16 cellular contexts compared by ENCODE assay signal in the genomic region with DNA sequence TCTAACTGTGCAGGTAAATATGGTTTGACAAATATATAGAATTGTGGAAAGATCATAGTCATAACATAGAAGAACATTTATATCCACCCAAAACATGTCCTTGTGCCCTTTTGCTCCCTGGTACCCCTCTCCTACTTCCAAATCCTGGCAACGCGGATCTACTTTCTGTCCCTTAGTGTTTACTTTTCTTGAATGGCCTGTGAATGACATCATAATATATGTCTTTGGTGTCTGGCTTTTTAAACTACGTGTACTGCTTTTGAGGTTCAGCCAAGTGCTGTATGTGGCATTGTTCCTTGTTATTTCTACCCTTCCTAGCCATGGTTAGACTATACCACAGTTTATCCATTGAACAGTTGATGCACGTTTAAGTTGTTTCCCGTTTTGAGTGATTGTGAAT.
"Had no signal": no experiment of that assay in that cellular context is flagged by ENCODE, and none has a peak within 500 bp of the region (broad histone marks: within the 10 kb centered on the region; RNA-seq: fewer than 3 reads in every experiment).

No MANE protein-coding gene starts in this region.

- H3K36me3 ChIP-seq: adrenal gland, uterus had no signal

- H3K27me3 ChIP-seq: adrenal gland, left lung, tibial artery, uterus had no signal

- H3K4me1 ChIP-seq: tibial artery, uterus had no signal

- H3K4me3 ChIP-seq: adrenal gland, left lung, skin epidermis, tibial artery, uterus had no signal

- H3K9me3 Mint-ChIP-seq: activated naive CD4-positive, alpha-beta T cell treated with anti-CD3 and anti-CD28 coated beads for 36 hours; natural killer cell had no signal

- DNase-seq: activated CD4-positive, alpha-beta T cell treated with anti-CD3 and anti-CD28 coated beads, Interleukin-2, amount 50 U/mL, for 1 hour; activated CD4-positive, CD25-positive, alpha-beta regulatory T cell; activated CD8-positive, alpha-beta memory T cell treated with anti-CD3 and anti-CD28 coated beads for 24 hours; activated naive CD4-positive, alpha-beta T cell treated with anti-CD3 and anti-CD28 coated beads for 36 hours; adrenal gland; islet precursor cell; left lung; natural killer cell; nucleus accumbens; posterior cingulate gyrus; stimulated activated CD4-positive, alpha-beta T cell treated with anti-CD3 and anti-CD28 coated beads, Interleukin-15, amount 100 ng/mL, for 24 hours; stimulated activated CD4-positive, alpha-beta T cell treated with anti-CD3 and anti-CD28 coated beads, Interleukin-4, amount 100 ng/mL, for 24 hours; stimulated activated naive CD4-positive, alpha-beta T cell; tibial artery; uterus had no signal

- H3K27ac Mint-ChIP-seq: activated naive CD4-positive, alpha-beta T cell treated with anti-CD3 and anti-CD28 coated beads for 36 hours; natural killer cell had no signal

- H3K36me3 Mint-ChIP-seq: natural killer cell had no signal

- H3K4me3 Mint-ChIP-seq: activated naive CD4-positive, alpha-beta T cell treated with anti-CD3 and anti-CD28 coated beads for 36 hours; natural killer cell had no signal

- H3K27ac ChIP-seq: adrenal gland, left lung, skin epidermis, tibial artery, uterus had no signal
